ENCODE assay signal across 1 cellular context in genomic region chr2:187220100-187220499, GRCh38.
TF ChIP-seq lines count a peak whose summit lies in the region.

No MANE protein-coding gene starts in this region.

TF ChIP-seq in HepG2, 621 proteins besides CTCF, POLR2A, EP300 and RAD21 (continued from another document):
- TF ChIP-seq ZBTB40 (IDR thresholded peaks at IDR 0.05) = peak; percentile 60; the same call in 1 of the 2 replicates
- TF ChIP-seq ZBTB40 (CRISPR knock-in tag; IDR thresholded peaks at IDR 0.05) = no peak; the same call in 1 of the 2 replicates
